ENCODE assay signal across 36 cellular contexts in genomic region chr19:49349567-49349966, GRCh38. TPM values are rescaled to one million over a fixed set of nuclear protein-coding genes. Genes with fewer than 3 reads are reported as not detected.
"Had no signal": no experiment of that assay in that cellular context is flagged by ENCODE, and none has a peak within 500 bp of the region (broad histone marks: within the 10 kb centered on the region; RNA-seq: fewer than 3 reads in every experiment).

No MANE protein-coding gene starts in this region.

- H3K9me3 ChIP-seq: Peyer's patch had no signal

- H3K9me3 Mint-ChIP-seq: activated B cell treated with CpG ODN at 0.5 μM for 24 hours; activated CD4-positive, alpha-beta memory T cell treated with anti-CD3 and anti-CD28 coated beads for 36 hours; activated naive CD8-positive, alpha-beta T cell treated with anti-CD3 and anti-CD28 coated beads for 36 hours; central memory CD8-positive, alpha-beta T cell had no signal

- H3K4me1 ChIP-seq: Peyer's patch had no signal

- H3K4me3 Mint-ChIP-seq: activated B cell treated with CpG ODN at 0.5 μM for 24 hours; activated CD4-positive, alpha-beta memory T cell treated with anti-CD3 and anti-CD28 coated beads for 36 hours; activated naive CD8-positive, alpha-beta T cell treated with anti-CD3 and anti-CD28 coated beads for 36 hours; central memory CD8-positive, alpha-beta T cell had no signal

- DNase-seq: activated B cell treated with CpG ODN at 0.5 μM for 24 hours; activated CD4-positive, alpha-beta memory T cell treated with anti-CD3 and anti-CD28 coated beads for 36 hours; activated CD4-positive, alpha-beta T cell treated with anti-CD3 and anti-CD28 coated beads for 4 hours; activated CD4-positive, alpha-beta T cell treated with anti-CD3 and anti-CD28 coated beads, Interleukin-2, amount 50 U/mL, for 1 hour; activated CD4-positive, CD25-positive, alpha-beta regulatory T cell treated with anti-CD3 and anti-CD28 coated beads, Interleukin-2, amount 50 U/mL, for 72 hours; activated CD8-positive, alpha-beta memory T cell treated with anti-CD3 and anti-CD28 coated beads, Interleukin-2, amount 50 U/mL, for 4 hours; activated effector memory CD4-positive, alpha-beta T cell treated with Interleukin-2 at 50 U/mL for 16 hours; activated naive CD4-positive, alpha-beta T cell treated with anti-CD3 and anti-CD28 coated beads, Interleukin-2, amount 50 U/mL, for 16 hours; activated naive CD8-positive, alpha-beta T cell treated with anti-CD3 and anti-CD28 coated beads for 36 hours; activated T-cell treated with anti-CD3 and anti-CD28 coated beads for 4 hours; activated T-cell treated with anti-CD3 and anti-CD28 coated beads, Interleukin-2, amount 50 U/mL, for 48 hours; amniotic stem cell; aorta; Karpas-422; NCI-H1105; NCI-H1417 treated with DMSO at 0.1 percent for 48 hours; NCI-H1694; NCI-H1930; NCI-H2081 treated with DMSO at 0.1 percent for 48 hours; NCI-H345; NCI-H524 treated with DMSO at 0.1 percent for 48 hours; NK-92 treated with Interleukin-12 subunit alpha and Interleukin-12 subunit beta, amount 100 ng/mL, for 24 hours; PC-3; Peyer's patch; RPMI8226; SW 1271; T-helper 1 cell; T-helper 2 cell; T-helper 9 cell had no signal

- ATAC-seq: PC-3, Right ventricle myocardium inferior had no signal

- H3K27me3 Mint-ChIP-seq: activated B cell treated with CpG ODN at 0.5 μM for 24 hours; activated CD4-positive, alpha-beta memory T cell treated with anti-CD3 and anti-CD28 coated beads for 36 hours; activated naive CD8-positive, alpha-beta T cell treated with anti-CD3 and anti-CD28 coated beads for 36 hours had no signal

- H3K36me3 Mint-ChIP-seq: activated CD4-positive, alpha-beta memory T cell treated with anti-CD3 and anti-CD28 coated beads for 36 hours; activated naive CD8-positive, alpha-beta T cell treated with anti-CD3 and anti-CD28 coated beads for 36 hours had no signal

- H3K27me3 ChIP-seq: cardiac muscle cell, Peyer's patch had no signal

- H3K4me1 Mint-ChIP-seq: activated naive CD8-positive, alpha-beta T cell treated with anti-CD3 and anti-CD28 coated beads for 36 hours had no signal

- H3K27ac Mint-ChIP-seq: activated CD4-positive, alpha-beta memory T cell treated with anti-CD3 and anti-CD28 coated beads for 36 hours; activated naive CD8-positive, alpha-beta T cell treated with anti-CD3 and anti-CD28 coated beads for 36 hours had no signal

- H3K4me3 ChIP-seq: cardiac muscle cell, Peyer's patch had no signal

- H3K27ac ChIP-seq: cardiac muscle cell, VCaP had no signal

RNA-seq across cellular contexts. Expression of gene TEAD2, which starts 12.6 kb away (rescaled TPM):
- total RNA-seq: activated CD4-positive, alpha-beta memory T cell treated with anti-CD3 and anti-CD28 coated beads for 36 hours; activated naive CD8-positive, alpha-beta T cell treated with anti-CD3 and anti-CD28 coated beads for 36 hours had no signal

RNA-seq across cellular contexts. Expression of gene DKKL1, which starts 14.1 kb away (rescaled TPM):
- total RNA-seq: activated CD4-positive, alpha-beta memory T cell treated with anti-CD3 and anti-CD28 coated beads for 36 hours; activated naive CD8-positive, alpha-beta T cell treated with anti-CD3 and anti-CD28 coated beads for 36 hours; MCF 10A; NCI-H460; Peyer's patch; Right ventricle myocardium inferior had no signal
- polyA plus RNA-seq: aorta had no signal

RNA-seq across cellular contexts. Expression of gene CD37, which starts 14.4 kb away (rescaled TPM):
- total RNA-seq: cardiac muscle cell, chondrocyte, MCF 10A, NCI-H460, PC-3 had no signal

RNA-seq across cellular contexts. Expression of gene SLC6A16, which starts 24.6 kb away (rescaled TPM):
- total RNA-seq: MCF 10A, PC-3 had no signal

RNA-seq across cellular contexts. Expression of gene KASH5, which starts 38.5 kb away (rescaled TPM):
- total RNA-seq: aorta, chondrocyte, MCF 10A, NCI-H460, PC-3, Peyer's patch, Right ventricle myocardium inferior had no signal
- polyA plus RNA-seq: aorta, cardiac muscle cell had no signal
